In genomic region chr19:50432658-50433057, GRCh38 we compare ENCODE assay signal across 8 cellular contexts. TPM values are rescaled to one million over a fixed set of nuclear protein-coding genes. Genes with fewer than 3 reads are reported as not detected.
A peak's percentile ranks its signal among the peaks of the same experiment; 100 is the strongest.
DNase-seq lines count a peak whose midpoint lies in the region; ATAC-seq, FAIRE-seq and TF ChIP-seq lines count a peak whose summit lies in the region.

Gene MYBPC2 (plus strand): TSS chr19:50432892. CDS start chr19:50432954, 62 bp downstream.

- H3K9ac ChIP-seq in BLaER1 (peak within 1 kb of the TSS; percentile 75), HUES64 (ENCODE audit: low read depth, low read length) (peak within 1 kb of the TSS; percentile 68)

- H3K4me1 Mint-ChIP-seq in naive B cell: peaks cover 63 to 90% (median 84%) of the 10 kb centered on the region in 3 donors

- no peak for FAIRE-seq in bronchial epithelial cell (lab: Jason Lieb, UNC)

- no peaks in the 10 kb centered on the region for H3K27me3 Mint-ChIP-seq in naive B cell

- DNase-seq in bronchial epithelial cell (ENCODE audit: low read depth) (no peak), naive B cell (no peak)
- no peak for DNase-seq in stimulated activated naive CD4-positive, alpha-beta T cell treated with Interleukin-2 at 50 U/mL for 16 hours (lab: John Stamatoyannopoulos, UW)
- no peak for DNase-seq in stimulated activated CD4-positive, alpha-beta T cell treated with anti-CD3 and anti-CD28 coated beads, Interleukin-4, amount 100 ng/mL, for 1 hour

- H3K4me3 Mint-ChIP-seq in naive B cell: peak within 1 kb of the TSS; percentile 89 to 98 (median 95)

- no peak for TF ChIP-seq CTCF in bronchial epithelial cell (IDR thresholded peaks at IDR 0.05; ENCODE audit: insufficient read depth, low read length, severe bottlenecking)

- H3K36me3 Mint-ChIP-seq in naive B cell: peaks cover 0 to under 1% of the 10 kb centered on the region in 2 donors

- H3K27me3 ChIP-seq in BLaER1: no peaks in the 10 kb centered on the region
- no peaks in the 10 kb centered on the region for H3K27me3 ChIP-seq in HUES64 (ENCODE audit: insufficient read depth, low read length)
- no peaks in the 10 kb centered on the region for H3K27me3 ChIP-seq in bronchial epithelial cell (ENCODE audit: control insufficient read depth, insufficient read depth, low read length)

- peak within 1 kb of the TSS; percentile 99 to 100 (median 100) for H3K27ac Mint-ChIP-seq in naive B cell

- 36% methylated on average over 13 of the region's 13 CpGs for WGBS in HUES64

- H4K20me1 ChIP-seq in BLaER1: peaks cover 9% of the 10 kb centered on the region; the same call in 1 of the 2 replicates

- H3K9me3 Mint-ChIP-seq in naive B cell: no peaks in the 10 kb centered on the region

- ATAC-seq in naive B cell (ENCODE audit: low read depth in 2 of 2): no peak
- no peak for ATAC-seq in HG03439 (IDR thresholded peaks at IDR 0.05; ENCODE audit: unreplicated experiment)
- ATAC-seq in GM21515 (IDR thresholded peaks at IDR 0.05; ENCODE audit: unreplicated experiment): no peak

- H3K4me3 ChIP-seq in BLaER1 (peak within 1 kb of the TSS; percentile 66), HUES64 (ENCODE audit: low read length) (peak within 1 kb of the TSS; percentile 69), bronchial epithelial cell (ENCODE audit: low read depth, low read length) (peak within 1 kb of the TSS; percentile 43)

- H3K4me2 ChIP-seq in BLaER1: peak within 1 kb of the TSS; percentile 90

- H3K4me1 ChIP-seq in BLaER1 (peaks cover 88% of the 10 kb centered on the region), HUES64 (ENCODE audit: insufficient read depth, low read length) (peaks cover 12% of the 10 kb centered on the region)

- peak within 1 kb of the TSS; percentile 79 for H3K27ac ChIP-seq in BLaER1
- peak within 1 kb of the TSS; percentile 78; the same call in 1 of the 2 replicates for H3K27ac ChIP-seq in HUES64 (ENCODE audit: low read depth, low read length)

- H3K36me3 ChIP-seq in BLaER1 (no peaks in the 10 kb centered on the region), HUES64 (ENCODE audit: insufficient read depth, low read length) (no peaks in the 10 kb centered on the region), bronchial epithelial cell (ENCODE audit: control insufficient read depth, insufficient read depth, low read length) (no peaks in the 10 kb centered on the region)

- H3K9me3 ChIP-seq in BLaER1: no peaks in the 10 kb centered on the region
- no peaks in the 10 kb centered on the region for H3K9me3 ChIP-seq in HUES64 (ENCODE audit: insufficient read depth, low read depth, low read length)

RNA-seq across cellular contexts. Expression of gene MYBPC2, which starts in this region (rescaled TPM):
- 0.75 TPM for polyA plus RNA-seq in HUES64 (2013, experiment 1 of 2)
- polyA plus RNA-seq in HUES64 (2013, experiment 2 of 2): 0.95 TPM
- total RNA-seq in bronchial epithelial cell: not detected in 2 replicates
- 1 to 10 TPM in 3 of 6 donors, under 1 TPM in 2, not detected in 1; 0.44 to 6.6 (median 1.2) TPM for polyA plus RNA-seq in naive B cell (ENCODE audit: low read depth in 6 of 6)
